ENCODE assay signal across 18 cellular contexts in the genomic region with DNA sequence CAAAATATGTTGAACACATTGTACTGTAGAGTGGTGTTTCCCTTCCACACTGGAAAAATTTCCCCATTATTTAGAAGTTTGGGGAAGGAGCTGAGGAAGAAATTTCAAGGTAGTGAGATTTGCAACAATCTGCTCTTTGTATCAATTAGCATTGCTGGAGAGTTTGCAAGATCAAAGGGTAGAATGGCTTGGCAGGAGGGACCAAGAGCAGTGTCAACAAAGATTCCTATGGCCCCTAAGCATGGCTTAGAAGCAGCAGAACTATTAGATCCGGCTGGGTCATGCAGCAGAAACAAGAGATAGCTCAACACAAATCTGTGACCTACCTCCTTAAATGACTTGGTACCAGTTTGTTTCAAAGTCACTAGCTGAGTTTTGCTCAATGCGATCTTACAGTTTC.
"Had no signal": no experiment of that assay in that cellular context is flagged by ENCODE, and none has a peak within 500 bp of the region (broad histone marks: within the 10 kb centered on the region; RNA-seq: fewer than 3 reads in every experiment).

No MANE protein-coding gene starts in this region.

- H3K9me3 ChIP-seq: SK-N-SH had no signal

- DNase-seq: KBM-7; NCI-H1092 treated with DMSO at 0.1 percent for 48 hours; NCI-H1436; NCI-H187; NCI-H2029; NCI-H2081 treated with DMSO at 0.1 percent for 48 hours; NCI-H2171; NCI-H226; NCI-H446; NCI-H510A; NCI-H524 treated with DMSO at 0.1 percent for 48 hours; NCI-H69; NCI-H774; NK-92 treated with Interleukin-12 subunit alpha and Interleukin-12 subunit beta, amount 100 ng/mL, for 24 hours; RPMI8226; SHP77; SK-N-SH had no signal

- H3K9ac ChIP-seq: SK-N-SH had no signal

- H3K4me2 ChIP-seq: SK-N-SH had no signal

- FAIRE-seq: RCC 7860 had no signal
